In the genomic region with DNA sequence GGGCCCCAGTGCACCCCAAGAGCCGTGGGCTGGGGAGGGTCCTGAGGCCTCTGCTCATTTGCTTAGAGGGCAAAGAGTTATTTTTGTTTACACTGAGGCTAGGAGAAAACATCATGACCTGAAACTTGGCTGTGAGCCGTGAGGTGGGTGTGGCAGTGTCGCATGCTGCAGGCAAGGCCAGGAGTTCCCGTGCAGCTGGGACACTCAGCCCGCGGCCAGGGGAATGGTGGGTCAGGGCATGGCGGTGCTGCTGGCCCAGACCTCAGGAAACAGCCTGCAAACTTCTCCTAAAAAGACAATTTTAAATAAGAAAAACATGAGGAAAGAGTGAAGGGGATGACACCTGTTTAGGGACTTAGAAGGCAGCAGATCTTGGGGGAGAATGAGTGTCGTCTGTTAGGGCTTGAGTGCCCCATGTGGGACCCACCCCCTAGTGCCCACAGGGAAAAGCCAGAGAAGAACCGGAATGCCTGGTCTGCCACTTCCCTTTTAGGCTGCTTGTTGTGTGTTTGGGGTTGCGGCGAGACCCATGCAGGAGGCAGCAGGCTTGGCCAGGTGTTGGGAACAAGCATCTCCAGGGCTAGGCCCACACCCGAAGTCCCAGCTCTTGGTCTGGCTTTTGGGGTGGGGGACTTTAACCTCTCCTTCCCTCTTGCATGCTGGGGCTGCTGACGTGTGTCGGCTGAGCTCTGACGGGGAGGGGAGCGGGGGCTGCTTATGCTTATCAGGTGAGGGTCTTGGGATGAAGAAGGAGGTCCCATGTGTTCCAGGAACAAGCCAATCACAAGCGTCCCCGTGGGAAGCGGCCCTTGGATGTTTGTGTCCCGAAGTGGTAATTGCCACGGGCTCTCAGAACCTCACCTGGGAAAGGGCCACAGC, we compare ENCODE assay signal across 17 cellular contexts.
DNase-seq lines count a peak whose midpoint lies in the region; ATAC-seq, FAIRE-seq and TF ChIP-seq lines count a peak whose summit lies in the region.
"Had no signal": no experiment of that assay in that cellular context is flagged by ENCODE, and none has a peak within 500 bp of the region (broad histone marks: within the 10 kb centered on the region; RNA-seq: fewer than 3 reads in every experiment).

No MANE protein-coding gene starts in this region.

- H3K27me3 ChIP-seq in BLaER1 (0 out of 2 replicates have a peak, but pooled peaks cover 5% of the 10 kb centered on the region), osteoblast (ENCODE audit: insufficient read depth, low read length) (no peaks in the 10 kb centered on the region)

- H3K9ac ChIP-seq in BLaER1 (no peak overlapping the region), kidney (ENCODE audit: low read length in 2 of 2) (no peak overlapping the region)

- no peak for TF ChIP-seq CTCF in HEK293 (tag by site-specific recombination; IDR thresholded peaks at IDR 0.05)
- TF ChIP-seq CTCF in kidney (IDR thresholded peaks at IDR 0.05; ENCODE audit: borderline replicate concordance, extremely low read depth, insufficient read depth), result no peak
- no peak for TF ChIP-seq CTCF in osteoblast (IDR thresholded peaks at IDR 0.05; ENCODE audit: extremely low read depth, low read depth, low read length)

- CTCF ChIA-PET in HEK293 (lab: Yijun Ruan, JAX), result no interaction called here

- H3K79me2 ChIP-seq in osteoblast (ENCODE audit: insufficient read depth, low read length), result no peaks in the 10 kb centered on the region

- no peak for ATAC-seq in HG03354 (IDR thresholded peaks at IDR 0.05; ENCODE audit: poor library complexity, severe bottlenecking, unreplicated experiment)

- H3K4me3 ChIP-seq in BLaER1 (peak overlapping the region; percentile 3; the same call in 1 of the 2 replicates), HEK293 (ENCODE audit: low read depth, low read length) (no peak overlapping the region), kidney (ENCODE audit: low read length in 2 of 2) (no peak overlapping the region), osteoblast (ENCODE audit: insufficient read depth, low read length) (no peak overlapping the region)
- H3K4me3 ChIP-seq: HAP-1, SK-N-MC had no signal

- TF ChIP-seq POLR2A in erythroblast (IDR thresholded peaks at IDR 0.05; ENCODE audit: low read length), result no peak

- H3K36me3 ChIP-seq in BLaER1, result peaks cover 7% of the 10 kb centered on the region
- no peaks in the 10 kb centered on the region for H3K36me3 ChIP-seq in HEK293 (ENCODE audit: control insufficient read depth in 2 of 2, insufficient read depth in 1 of 2, low read length in 2 of 2)
- peaks cover 0 to 7% of the 10 kb centered on the region in 2 donors for H3K36me3 ChIP-seq in kidney (ENCODE audit: control insufficient read depth in 1 of 2, insufficient read depth in 2 of 2, low read length in 2 of 2)
- H3K36me3 ChIP-seq in osteoblast (ENCODE audit: insufficient read depth, low read length), result no peaks in the 10 kb centered on the region
- H3K36me3 ChIP-seq: HAP-1 had no signal

- peaks cover 30% of the 10 kb centered on the region for H3K9me3 ChIP-seq in BLaER1
- no peaks in the 10 kb centered on the region for H3K9me3 ChIP-seq in HEK293 (ENCODE audit: control insufficient read depth, insufficient read depth, low read depth, low read length)
- peaks cover 5 to 25% of the 10 kb centered on the region in 2 donors for H3K9me3 ChIP-seq in kidney (ENCODE audit: control insufficient read depth in 1 of 2, low read length in 2 of 2)
- H3K9me3 ChIP-seq in osteoblast (ENCODE audit: low read depth, low read length), result no peaks in the 10 kb centered on the region
- H3K9me3 ChIP-seq: Caco-2, HAP-1 had no signal

- peak overlapping the region; percentile 94 for H3K4me2 ChIP-seq in BLaER1
- H3K4me2 ChIP-seq in osteoblast (ENCODE audit: insufficient read depth, low read length), result no peak overlapping the region

- POLR2A ChIA-PET in HEK293 (lab: Yijun Ruan, JAX), result no interaction called here

- FAIRE-seq in kidney (lab: Jason Lieb, UNC), result no peak
- FAIRE-seq: GM19239 had no signal

- H3K27ac ChIP-seq in BLaER1 (peak overlapping the region; percentile 22; the same call in 1 of the 2 replicates), HEK293 (ENCODE audit: extremely low read depth, low read depth, low read length) (no peak overlapping the region), kidney (ENCODE audit: low read depth in 2 of 2, low read length in 2 of 2) (no peak overlapping the region), osteoblast (ENCODE audit: low read depth, low read length) (no peak overlapping the region)
- H3K27ac ChIP-seq: SK-N-MC had no signal

- H2AFZ ChIP-seq in osteoblast (ENCODE audit: low read length), result no peak overlapping the region

- DNase-seq in kidney (peak; percentile 42), osteoblast (ENCODE audit: insufficient read length, low spot score, missing footprints) (peak; percentile 91), erythroblast (lab: John Stamatoyannopoulos, UW) (no peak)
- no peak for DNase-seq in activated CD4-positive, alpha-beta T cell treated with anti-CD3 and anti-CD28 coated beads for 48 hours
- DNase-seq: CD4-positive, CD25-positive, alpha-beta regulatory T cell; EL; KBM-7; NCI-H1436 treated with DMSO at 0.1 percent for 48 hours; NCI-H2081 treated with DMSO at 0.1 percent for 48 hours; NCI-H510A treated with DMSO at 0.1 percent for 48 hours had no signal

- H4K20me1 ChIP-seq in BLaER1, result peaks cover 28% of the 10 kb centered on the region
- H4K20me1 ChIP-seq in osteoblast (ENCODE audit: insufficient read depth, low read length), result peaks cover 4% of the 10 kb centered on the region

- intact Hi-C loops in kidney (cut with DNase I), result no loop called here

- H3K4me1 ChIP-seq in BLaER1, result peaks cover 60% of the 10 kb centered on the region
- H3K4me1 ChIP-seq in HEK293 (ENCODE audit: control insufficient read depth, insufficient read depth, low read length), result no peaks in the 10 kb centered on the region
- H3K4me1 ChIP-seq in kidney (ENCODE audit: control insufficient read depth in 1 of 2, insufficient read depth in 1 of 2, low read depth in 1 of 2, low read length in 2 of 2), result no peaks in the 10 kb centered on the region
- no peaks in the 10 kb centered on the region for H3K4me1 ChIP-seq in osteoblast (ENCODE audit: insufficient read depth, low read length)
- H3K4me1 ChIP-seq: Caco-2, HAP-1 had no signal

TF ChIP-seq in HEK293, 187 proteins besides CTCF, POLR2A, EP300 and RAD21:
- TF ChIP-seq ZNF416 (tag by site-specific recombination; IDR thresholded peaks at IDR 0.05), result no peak
- peak; percentile 39; the same call in 1 of the 2 replicates for TF ChIP-seq KLF9 (tag by site-specific recombination; IDR thresholded peaks at IDR 0.05; ENCODE audit: low read depth)

Comparison
In these comparisons a context has a peak if more than half of its experiments do, and no peak if none do; other contexts are left out.
1. DNase-seq: peak in kidney (single experiment) and osteoblast (single experiment); none in activated CD4-positive, alpha-beta T cell treated with anti-CD3 and anti-CD28 coated beads for 48 hours (single experiment) and erythroblast (0 of 2).